26 cellular contexts compared by ENCODE assay signal in genomic region chr6:108853077-108853476, GRCh38.
"Had no signal": no experiment of that assay in that cellular context is flagged by ENCODE, and none has a peak within 500 bp of the region (broad histone marks: within the 10 kb centered on the region; RNA-seq: fewer than 3 reads in every experiment).

No MANE protein-coding gene starts in this region.

- H3K4me3 ChIP-seq: colonic mucosa, esophagus squamous epithelium, gastrocnemius medialis, heart right ventricle, lower lobe of right lung, mucosa of descending colon had no signal

- H3K36me3 ChIP-seq: colonic mucosa had no signal

- H3K9me3 ChIP-seq: colonic mucosa, esophagus squamous epithelium, gastrocnemius medialis, lower lobe of right lung had no signal

- H3K27me3 ChIP-seq: colonic mucosa, esophagus squamous epithelium, gastrocnemius medialis, heart right ventricle had no signal

- FAIRE-seq: endometrium, keratinocyte had no signal

- H3K27ac ChIP-seq: colonic mucosa, epithelial cell of prostate, esophagus squamous epithelium, gastrocnemius medialis, lower lobe of right lung had no signal

- DNase-seq: colonic mucosa; cortex of kidney; effector CD8-positive, alpha-beta T cell; effector memory CD8-positive, alpha-beta T cell; endodermal cell; erythroblast; esophagus squamous epithelium; foreskin fibroblast; foreskin melanocyte; gastrocnemius medialis; glutamatergic neuron; head of caudate nucleus; heart right ventricle; hippocampal formation; kidney glomerular epithelial cell; left colon; left ventricle myocardium superior; lower lobe of right lung; mesenchymal stem cell; mucosa of descending colon; naive B cell had no signal

- ATAC-seq: effector memory CD8-positive, alpha-beta T cell; esophagus mucosa; gastrocnemius medialis; heart right ventricle; left colon; left lobe of liver; left ventricle myocardium superior; lower lobe of right lung; mucosa of descending colon had no signal

- H3K4me1 ChIP-seq: colonic mucosa had no signal
